Comparison of ENCODE assay signal across 18 cellular contexts in the genomic region with DNA sequence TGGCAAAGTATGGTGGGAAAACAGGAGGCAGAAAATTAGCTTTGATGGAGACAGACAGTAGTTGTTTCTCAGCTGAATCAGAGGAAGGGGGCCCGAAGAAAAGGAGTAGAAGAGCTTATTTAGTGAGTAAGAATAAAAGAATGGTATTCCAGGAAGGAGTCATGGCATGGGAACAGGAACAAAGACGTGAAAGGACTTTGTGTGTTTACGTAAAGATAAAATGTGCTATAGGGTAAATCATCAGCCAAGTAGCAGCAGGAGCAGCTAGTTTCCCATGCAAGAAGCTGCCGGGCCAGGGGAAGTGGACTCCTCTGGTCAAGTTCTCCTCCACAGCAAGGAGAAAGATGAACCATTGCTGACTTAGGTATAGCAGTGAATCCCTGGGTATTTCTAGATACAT.
DNase-seq lines count a peak whose midpoint lies in the region; ATAC-seq and TF ChIP-seq lines count a peak whose summit lies in the region.
"Had no signal": no experiment of that assay in that cellular context is flagged by ENCODE, and none has a peak within 500 bp of the region (broad histone marks: within the 10 kb centered on the region; RNA-seq: fewer than 3 reads in every experiment).

No MANE protein-coding gene starts in this region.

- no TSS peak for BruUV-seq in Calu3 (replicated peaks; lab: Mats Ljungman, UMichigan)

- CTCF ChIA-PET in Calu3 (lab: Charles Lee), result no interaction called here

- H3K79me1 ChIP-seq in neuronal stem cell (ENCODE audit: low read depth, low read length), result no peaks in the 10 kb centered on the region

- no peak for ATAC-seq in GM19467 (IDR thresholded peaks at IDR 0.05; ENCODE audit: unreplicated experiment)
- ATAC-seq: body of pancreas; lower lobe of right lung; stimulated activated naive CD8-positive, alpha-beta T cell treated with anti-CD3 and anti-CD28 coated beads, Interleukin-15, Interleukin-2, amounts not matched to agents 100 U/mL and 50 U/mL, for 24 hours had no signal

- no peak overlapping the region for H3K9ac ChIP-seq in neuronal stem cell (ENCODE audit: low read depth, low read length, poor library complexity)

- no peak overlapping the region for H3K4me2 ChIP-seq in neuronal stem cell (ENCODE audit: insufficient read depth, low read length, poor library complexity, severe bottlenecking)

- H2BK5ac ChIP-seq in neuronal stem cell (ENCODE audit: low read length), result no peak overlapping the region

- DNase-seq in Calu3 (peak; percentile 27), SJSA1 (ENCODE audit: low read depth in 1 of 2, low spot score in 2 of 2) (peak in 1 of 2 experiments; percentile 60), fibroblast of mammary gland (ENCODE audit: low read depth) (peak; percentile 68), neuronal stem cell (ENCODE audit: low spot score) (no peak), NCI-H1417 treated with DMSO at 0.1 percent for 48 hours (lab: John Stamatoyannopoulos, UW) (no peak), NCI-H2029 treated with DMSO at 0.1 percent for 48 hours (lab: John Stamatoyannopoulos, UW) (no peak)
- no peak for DNase-seq in activated CD4-positive, alpha-beta T cell treated with anti-CD3 and anti-CD28 coated beads, Interleukin-2, amount 10 ng/mL, durations not matched to agents 24 days and 14 days
- DNase-seq: activated CD8-positive, alpha-beta memory T cell treated with anti-CD3 and anti-CD28 coated beads for 24 hours; body of pancreas; COR-L47; lower lobe of right lung; NCI-H446 treated with DMSO at 0.1 percent for 48 hours; stimulated activated naive CD8-positive, alpha-beta T cell treated with anti-CD3 and anti-CD28 coated beads, Interleukin-15, Interleukin-2, amounts not matched to agents 100 U/mL and 50 U/mL, for 24 hours had no signal

- TF ChIP-seq CTCF in Calu3 (IDR thresholded peaks at IDR 0.05; ENCODE audit: unreplicated experiment), result no peak
- no peak for TF ChIP-seq CTCF in fibroblast of mammary gland (conservative IDR thresholded peaks at IDR 0.05; ENCODE audit: control insufficient read depth, insufficient read depth, low read depth, low read length)

- H4K8ac ChIP-seq in neuronal stem cell (ENCODE audit: low read depth, low read length), result no peak overlapping the region

- H3K18ac ChIP-seq in neuronal stem cell (ENCODE audit: low read length), result no peak overlapping the region

- peak overlapping the region; percentile 56 for H2AFZ ChIP-seq in neuronal stem cell (ENCODE audit: low read length)

- H3K36me3 ChIP-seq in SJSA1 (no peaks in the 10 kb centered on the region), neuronal stem cell (replicated peaks in 1 of 2; ENCODE audit: control insufficient read depth in 2 of 2, insufficient read depth in 2 of 2, low read length in 2 of 2) (no peaks in the 10 kb centered on the region)
- H3K36me3 ChIP-seq: lower lobe of right lung, vagina had no signal

- H3K4me3 ChIP-seq in SJSA1 (no peak overlapping the region), fibroblast of mammary gland (ENCODE audit: control insufficient read depth, low read depth, low read length) (no peak overlapping the region), neuronal stem cell (ENCODE audit: low read length in 2 of 2) (no peak overlapping the region)
- H3K4me3 ChIP-seq: body of pancreas, lower lobe of right lung, vagina had no signal

- H2BK15ac ChIP-seq in neuronal stem cell (ENCODE audit: low read length), result no peak overlapping the region

- H2BK120ac ChIP-seq in neuronal stem cell (ENCODE audit: low read depth, low read length), result no peak overlapping the region

- H3K9me3 Mint-ChIP-seq in Calu3 (ENCODE audit: low read depth, unreplicated experiment), result no peaks in the 10 kb centered on the region
- no peaks in the 10 kb centered on the region for H3K9me3 Mint-ChIP-seq in activated CD4-positive, alpha-beta T cell treated with anti-CD3 and anti-CD28 coated beads, Interleukin-2, amount 10 ng/mL, durations not matched to agents 24 days and 14 days
- H3K9me3 Mint-ChIP-seq: activated T-helper 2 cell treated with anti-CD3 and anti-CD28 coated beads, Interferon-gamma antibody, Interleukin-2, Interleukin-4, amounts not matched to agents 10 μg/mL and 5 μg/mL and 100 μg/mL, durations not matched to agents 14 hours and 24 hours and 36 hours; neural crest cell had no signal

- H3K23ac ChIP-seq in neuronal stem cell (ENCODE audit: low read depth, low read length, poor library complexity), result no peak overlapping the region

- no peak overlapping the region for H2BK12ac ChIP-seq in neuronal stem cell (ENCODE audit: low read length)

- H3K4me1 ChIP-seq in SJSA1 (replicated peaks), result peaks cover 29% of the 10 kb centered on the region
- H3K4me1 ChIP-seq in neuronal stem cell (ENCODE audit: control insufficient read depth in 2 of 2, insufficient read depth in 1 of 2, low read depth in 1 of 2, low read length in 2 of 2), result peaks cover 0 to 7% of the 10 kb centered on the region in 2 donors
- H3K4me1 ChIP-seq: body of pancreas, lower lobe of right lung, vagina had no signal

- intact Hi-C loops in Calu3 (cut with micrococcal nuclease; ENCODE audit: unreplicated experiment), result loop anchor here (10.0 kb wide), 1 partner anchor 376 kb away; no protein-coding TSS in a partner anchor
- intact Hi-C loops in activated CD4-positive, alpha-beta T cell treated with anti-CD3 and anti-CD28 coated beads, Interleukin-2, amount 10 ng/mL, durations not matched to agents 24 days and 14 days (cut with micrococcal nuclease), result no loop called here

- peak overlapping the region; percentile 7 for H3K27ac Mint-ChIP-seq in Calu3 (ENCODE audit: unreplicated experiment)
- no peak overlapping the region for H3K27ac Mint-ChIP-seq in activated CD4-positive, alpha-beta T cell treated with anti-CD3 and anti-CD28 coated beads, Interleukin-2, amount 10 ng/mL, durations not matched to agents 24 days and 14 days
- H3K27ac Mint-ChIP-seq: activated T-helper 2 cell treated with anti-CD3 and anti-CD28 coated beads, Interferon-gamma antibody, Interleukin-2, Interleukin-4, amounts not matched to agents 10 μg/mL and 5 μg/mL and 100 μg/mL, durations not matched to agents 14 hours and 24 hours and 36 hours had no signal

- H3K14ac ChIP-seq in neuronal stem cell (ENCODE audit: low read length), result no peak overlapping the region

- H2AK5ac ChIP-seq in neuronal stem cell (ENCODE audit: low read depth, low read length), result no peak overlapping the region

- H3K27me3 Mint-ChIP-seq in Calu3 (ENCODE audit: unreplicated experiment), result no peaks in the 10 kb centered on the region
- peaks cover 3% of the 10 kb centered on the region for H3K27me3 Mint-ChIP-seq in activated CD4-positive, alpha-beta T cell treated with anti-CD3 and anti-CD28 coated beads, Interleukin-2, amount 10 ng/mL, durations not matched to agents 24 days and 14 days

- peaks cover 30% of the 10 kb centered on the region for H3K4me1 Mint-ChIP-seq in Calu3 (ENCODE audit: low read depth, unreplicated experiment)
- no peaks in the 10 kb centered on the region for H3K4me1 Mint-ChIP-seq in activated CD4-positive, alpha-beta T cell treated with anti-CD3 and anti-CD28 coated beads, Interleukin-2, amount 10 ng/mL, durations not matched to agents 24 days and 14 days

- H3K9me3 ChIP-seq in SJSA1 (replicated peaks) (no peaks in the 10 kb centered on the region), neuronal stem cell (replicated peaks in 1 of 2; ENCODE audit: control insufficient read depth in 2 of 2, insufficient read depth in 1 of 2, low read depth in 1 of 2, low read length in 2 of 2) (no peaks in the 10 kb centered on the region)
- H3K9me3 ChIP-seq: body of pancreas, lower lobe of right lung, vagina had no signal

- H3K27me3 ChIP-seq in SJSA1 (replicated peaks) (no peaks in the 10 kb centered on the region), neuronal stem cell (ENCODE audit: control insufficient read depth in 3 of 3, insufficient read depth in 3 of 3, low read depth in 1 of 3, low read length in 3 of 3) (no peaks in the 10 kb centered on the region)
- H3K27me3 ChIP-seq: body of pancreas, vagina had no signal

- H3K27ac ChIP-seq in SJSA1, result peak overlapping the region; percentile 73
- H3K27ac ChIP-seq in neuronal stem cell (replicated peaks; ENCODE audit: low read length), result no peak overlapping the region
- H3K27ac ChIP-seq: body of pancreas, epithelial cell of prostate, lower lobe of right lung, vagina had no signal

- no peak overlapping the region for H3K4ac ChIP-seq in neuronal stem cell (ENCODE audit: low read length)

- no CpG with 5 or more reads among the region's 4 CpGs for WGBS in neuronal stem cell (ENCODE audit: extremely low coverage in 2 of 2, insufficient read length in 2 of 2, insufficient replicate concordance in 1 of 2), 2 donors

- H3K36me3 Mint-ChIP-seq in Calu3 (ENCODE audit: insufficient read depth, unreplicated experiment), result no peaks in the 10 kb centered on the region
- H3K36me3 Mint-ChIP-seq in activated CD4-positive, alpha-beta T cell treated with anti-CD3 and anti-CD28 coated beads, Interleukin-2, amount 10 ng/mL, durations not matched to agents 24 days and 14 days (ENCODE audit: low read depth), result no peaks in the 10 kb centered on the region

- H4K91ac ChIP-seq in neuronal stem cell (ENCODE audit: low read depth, low read length, poor library complexity), result no peak overlapping the region

- peak overlapping the region; percentile 7 for H3K4me3 Mint-ChIP-seq in Calu3 (ENCODE audit: low read depth, unreplicated experiment)
- no peak overlapping the region for H3K4me3 Mint-ChIP-seq in activated CD4-positive, alpha-beta T cell treated with anti-CD3 and anti-CD28 coated beads, Interleukin-2, amount 10 ng/mL, durations not matched to agents 24 days and 14 days
- H3K4me3 Mint-ChIP-seq: neural crest cell had no signal

Comparison
In these comparisons a context has a peak if more than half of its experiments do, and no peak if none do; other contexts are left out.
1. DNase-seq: peak in Calu3 (single experiment) and fibroblast of mammary gland (single experiment); none in neuronal stem cell (single experiment), NCI-H1417 treated with DMSO at 0.1 percent for 48 hours (single experiment), NCI-H2029 treated with DMSO at 0.1 percent for 48 hours (single experiment) and activated CD4-positive, alpha-beta T cell treated with anti-CD3 and anti-CD28 coated beads, Interleukin-2, amount 10 ng/mL, durations not matched to agents 24 days and 14 days (single experiment).